ENCODE assay signal across 8 cellular contexts in genomic region chr19:29714953-29715694, GRCh38. TPM values are rescaled to one million over a fixed set of nuclear protein-coding genes. Genes with fewer than 3 reads are reported as not detected.
DNase-seq lines count a peak whose midpoint lies in the region; ATAC-seq and TF ChIP-seq lines count a peak whose summit lies in the region.

Gene C19orf12, minus strand, starts transcription at chr19:29715261. Its CDS starts 6,848 bp downstream, at chr19:29708413.

- H3K27me3 ChIP-seq in BLaER1 treated with 17β-estradiol and CSF1 and Interleukin-3, amounts not matched to agents 10 nM and 100 nM: no peaks in the 10 kb centered on the region

- peak within 1 kb of the TSS; percentile 86 for H3K4me3 Mint-ChIP-seq in activated T-helper 17 cell treated with anti-CD3 and anti-CD28 coated beads, Interleukin-2, amount 50 U/mL, for 72 hours
- peak within 1 kb of the TSS; percentile 95 for H3K4me3 Mint-ChIP-seq in natural killer cell

- H3K4me1 ChIP-seq in BLaER1 treated with 17β-estradiol and CSF1 and Interleukin-3, amounts not matched to agents 10 nM and 100 nM: peaks cover 48 to 57% (median 53%) of the 10 kb centered on the region in 10 experiments

- H3K4me1 Mint-ChIP-seq in activated T-helper 17 cell treated with anti-CD3 and anti-CD28 coated beads, Interleukin-2, amount 50 U/mL, for 72 hours: peaks cover 37% of the 10 kb centered on the region
- H3K4me1 Mint-ChIP-seq in natural killer cell: peaks cover 57 to 59% of the 10 kb centered on the region in 2 donors

- peak within 1 kb of the TSS; percentile 96 to 99 (median 98) for H3K27ac ChIP-seq in BLaER1 treated with 17β-estradiol and CSF1 and Interleukin-3, amounts not matched to agents 10 nM and 100 nM

- peak within 1 kb of the TSS; percentile 87 to 98 (median 94) for H3K4me3 ChIP-seq in BLaER1 treated with 17β-estradiol and CSF1 and Interleukin-3, amounts not matched to agents 10 nM and 100 nM

- H3K4me2 ChIP-seq in BLaER1 treated with 17β-estradiol and CSF1 and Interleukin-3, amounts not matched to agents 10 nM and 100 nM: peak within 1 kb of the TSS; percentile 90 to 99 (median 95)

- H3K27ac Mint-ChIP-seq in activated T-helper 17 cell treated with anti-CD3 and anti-CD28 coated beads, Interleukin-2, amount 50 U/mL, for 72 hours: peak within 1 kb of the TSS; percentile 96
- H3K27ac Mint-ChIP-seq in natural killer cell: peak within 1 kb of the TSS; percentile 75 to 88

- DNase-seq in OCI-M2 (lab: John Stamatoyannopoulos, UW; ENCODE audit: unreplicated experiment): peak; percentile 92
- DNase-seq in fibroblast of peridontal ligament (ENCODE audit: extremely low read depth): peak; percentile 28
- DNase-seq in natural killer cell: peak; percentile 52

- H3K27me3 Mint-ChIP-seq in activated T-helper 17 cell treated with anti-CD3 and anti-CD28 coated beads, Interleukin-2, amount 50 U/mL, for 72 hours: no peaks in the 10 kb centered on the region
- no peaks in the 10 kb centered on the region for H3K27me3 Mint-ChIP-seq in natural killer cell (ENCODE audit: low read depth in 2 of 2)

- no peaks in the 10 kb centered on the region for H3K9me3 Mint-ChIP-seq in activated T-helper 17 cell treated with anti-CD3 and anti-CD28 coated beads, Interleukin-2, amount 50 U/mL, for 72 hours
- no peaks in the 10 kb centered on the region for H3K9me3 Mint-ChIP-seq in natural killer cell

- ATAC-seq in HG03354 (IDR thresholded peaks at IDR 0.05; ENCODE audit: poor library complexity, severe bottlenecking, unreplicated experiment): peak; percentile 77
- peak; percentile 76 for ATAC-seq in activated T-helper 17 cell treated with anti-CD3 and anti-CD28 coated beads, Interleukin-2, amount 50 U/mL, for 72 hours (replicated peaks)
- peak; percentile 61 to 75 (median 61) for ATAC-seq in natural killer cell

- H3K36me3 ChIP-seq in BLaER1 treated with 17β-estradiol and CSF1 and Interleukin-3, amounts not matched to agents 10 nM and 100 nM: peaks cover 0 to 29% (median 5%) of the 10 kb centered on the region in 11 experiments; a peak in 10 of 22 replicates

- H3K9me3 ChIP-seq in BLaER1 treated with 17β-estradiol and CSF1 and Interleukin-3, amounts not matched to agents 10 nM and 100 nM (replicated peaks in 1 of 11): no peaks in the 10 kb centered on the region

- peaks cover 49% of the 10 kb centered on the region for H3K36me3 Mint-ChIP-seq in activated T-helper 17 cell treated with anti-CD3 and anti-CD28 coated beads, Interleukin-2, amount 50 U/mL, for 72 hours (ENCODE audit: low read depth)
- H3K36me3 Mint-ChIP-seq in natural killer cell: no peaks in the 10 kb centered on the region

- intact Hi-C loops in natural killer cell (cut with micrococcal nuclease): no loop called here

- peak; percentile 88 for TF ChIP-seq POLR2A in GM19193 (IDR thresholded peaks at IDR 0.05; ENCODE audit: extremely low read depth, insufficient read depth, insufficient read length)

- peaks cover 17 to 46% (median 32%) of the 10 kb centered on the region in 11 experiments; a peak in 20 of 22 replicates for H4K20me1 ChIP-seq in BLaER1 treated with 17β-estradiol and CSF1 and Interleukin-3, amounts not matched to agents 10 nM and 100 nM

- peak within 1 kb of the TSS; percentile 95 to 99 (median 98) for H3K9ac ChIP-seq in BLaER1 treated with 17β-estradiol and CSF1 and Interleukin-3, amounts not matched to agents 10 nM and 100 nM

- TF ChIP-seq CTCF in natural killer cell (IDR thresholded peaks at IDR 0.05): no peak
- TF ChIP-seq CTCF in subcutaneous adipose tissue (IDR thresholded peaks at IDR 0.05; ENCODE audit: low read depth): no peak

RNA-seq across cellular contexts. Expression of gene C19orf12, which starts in this region (rescaled TPM):
- 10 to 100 TPM; 34.5 to 39.1 TPM for total RNA-seq in activated T-helper 17 cell treated with anti-CD3 and anti-CD28 coated beads, Interleukin-2, amount 50 U/mL, for 72 hours
- total RNA-seq in natural killer cell (10 to 100 TPM; 33.1 to 52.6 (median 47.5) TPM), subcutaneous adipose tissue (100 to 1,000 TPM; 118 to 324 (median 167) TPM)

Comparison
In these comparisons a context has a peak if more than half of its experiments do, and no peak if none do; other contexts are left out.
1. Peak in every context shown above with its lines: DNase-seq, ATAC-seq, H3K4me3 ChIP-seq and H3K27ac ChIP-seq.
2. DNase-seq: peak in every context shown above with its lines; median percentile 92 in OCI-M2; 52 in natural killer cell; 28 in fibroblast of peridontal ligament.